ENCODE assay signal across 20 cellular contexts in the genomic region with DNA sequence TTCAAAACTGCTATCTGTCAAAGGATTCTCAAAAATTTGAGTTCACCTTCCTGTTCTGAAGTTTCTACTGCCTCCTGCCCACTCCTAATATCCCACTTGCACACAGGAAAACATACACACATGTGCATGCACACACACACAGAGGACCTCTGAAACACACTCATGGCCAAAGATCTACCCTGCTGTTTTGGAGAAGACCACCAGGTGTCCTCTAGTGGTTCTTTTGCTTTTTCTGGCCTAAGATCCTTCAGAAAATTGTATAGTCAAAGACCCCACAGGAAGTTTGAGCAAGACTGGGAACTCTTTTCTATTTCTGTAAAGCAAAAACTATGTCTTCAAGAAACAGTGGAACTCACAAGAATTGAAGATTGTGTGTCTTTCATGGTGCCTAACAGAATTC.
DNase-seq lines count a peak whose midpoint lies in the region; ATAC-seq, FAIRE-seq and TF ChIP-seq lines count a peak whose summit lies in the region.
"Had no signal": no experiment of that assay in that cellular context is flagged by ENCODE, and none has a peak within 500 bp of the region (broad histone marks: within the 10 kb centered on the region; RNA-seq: fewer than 3 reads in every experiment).

No MANE protein-coding gene starts in this region.

- no peak for FAIRE-seq in H1 (lab: Jason Lieb, UNC)
- FAIRE-seq: GM12891 had no signal

- no peak for ATAC-seq in GM21619 (IDR thresholded peaks at IDR 0.05; ENCODE audit: unreplicated experiment)
- ATAC-seq: SK-N-SH treated with all-trans-retinoic acid at 6 μM for 48 hours had no signal

- H3K23me2 ChIP-seq in H9 (ENCODE audit: insufficient read length, low read depth, low read length, poor library complexity, severe bottlenecking) (no peaks in the 10 kb centered on the region), H1 (ENCODE audit: low read depth, low read length) (no peaks in the 10 kb centered on the region)

- TF ChIP-seq POLR2A in H1 (IDR thresholded peaks at IDR 0.05; ENCODE audit: control extremely low read depth in 1 of 2, low read depth in 2 of 2, low read length in 2 of 2) (no peak), esophagus squamous epithelium (IDR thresholded peaks at IDR 0.05) (no peak)

- CTCF ChIA-PET in H1 (lab: Charles Lee; ENCODE audit: partially characterized antibody), result interaction anchor here (0.8 to 3.4 kb wide), 10 partner anchors 11 to 132 kb away, joined by 3 to 13 read pairs (median 4); partner anchors contain the start of gene CDH8

- H2BK120ac ChIP-seq in H9 (ENCODE audit: low read depth, low read length, poor library complexity, severe bottlenecking) (no peak overlapping the region), H1 (replicated peaks; ENCODE audit: low read depth, low read length) (no peak overlapping the region)

- H3K79me1 ChIP-seq in H9 (ENCODE audit: insufficient read depth, low read depth, low read length, poor library complexity, severe bottlenecking) (no peaks in the 10 kb centered on the region), H1 (ENCODE audit: low read depth, low read length) (no peaks in the 10 kb centered on the region)

- H2BK15ac ChIP-seq in H9 (ENCODE audit: low read depth, low read length), result no peak overlapping the region
- H2BK15ac ChIP-seq in H1 (ENCODE audit: low read length), result no peak overlapping the region

- no peak overlapping the region for H3K4me2 ChIP-seq in H9 (ENCODE audit: insufficient read depth, insufficient read length, low read length)
- H3K4me2 ChIP-seq in OCI-LY3 (ENCODE audit: low read length), result no peak overlapping the region
- no peak overlapping the region for H3K4me2 ChIP-seq in H1 (ENCODE audit: insufficient read depth in 1 of 2, low read depth in 2 of 2, low read length in 2 of 2)
- H3K4me2 ChIP-seq in smooth muscle cell, result no peak overlapping the region

- H4K91ac ChIP-seq in H9 (ENCODE audit: insufficient read length, low read depth, low read length) (no peak overlapping the region), H1 (replicated peaks; ENCODE audit: insufficient read length, low read length) (no peak overlapping the region)

- peaks cover 3% of the 10 kb centered on the region in 2 experiments; a peak in 2 of 5 replicates for H3K9me3 Mint-ChIP-seq in H9

- no peak overlapping the region for H3K14ac ChIP-seq in H9 (ENCODE audit: insufficient read depth, low read length)
- H3K14ac ChIP-seq in H1 (ENCODE audit: insufficient read length), result no peak overlapping the region

- POLR2A ChIA-PET in H1 (lab: Charles Lee; ENCODE audit: partially characterized antibody), result no interaction called here

- TF ChIP-seq CTCF in H9 (conservative IDR thresholded peaks at IDR 0.05), result peak; percentile 51
- TF ChIP-seq CTCF in OCI-LY3 (IDR thresholded peaks at IDR 0.05; ENCODE audit: low read depth, low read length), result peak; percentile 34; the same call in 1 of the 2 replicates
- peak in 2 of 3 experiments; percentile 19 to 42; a peak in 2 of 4 replicates for TF ChIP-seq CTCF in H1 (IDR thresholded peaks at IDR 0.05; ENCODE audit: control extremely low read depth in 1 of 3, insufficient read depth in 1 of 3, low read depth in 1 of 3, low read length in 3 of 3)
- peak; percentile 28 for TF ChIP-seq CTCF in retinal pigment epithelial cell (conservative IDR thresholded peaks at IDR 0.05; ENCODE audit: low read depth, low read length)
- no peak for TF ChIP-seq CTCF in esophagus squamous epithelium (IDR thresholded peaks at IDR 0.05)
- TF ChIP-seq CTCF in smooth muscle cell (IDR thresholded peaks at IDR 0.05; ENCODE audit: borderline replicate concordance, insufficient read depth, poor library complexity, severe bottlenecking), result no peak

- no peak overlapping the region for H3K4me3 Mint-ChIP-seq in H9
- H3K4me3 Mint-ChIP-seq: CD4-positive, alpha-beta memory T cell; HFFc6 had no signal

- H2BK5ac ChIP-seq in H9 (ENCODE audit: insufficient read length, low read length) (no peak overlapping the region), H1 (ENCODE audit: low read depth, low read length) (no peak overlapping the region)

- H3K36me3 Mint-ChIP-seq in H9 (ENCODE audit: insufficient read depth in 1 of 3, low read depth in 3 of 3), result peaks cover 0 to 7% (median 7%) of the 10 kb centered on the region in 3 experiments; a peak in 2 of 7 replicates
- H3K36me3 Mint-ChIP-seq: CD4-positive, alpha-beta memory T cell had no signal

- H3K4me3 ChIP-seq in OCI-LY3 (ENCODE audit: low read length) (no peak overlapping the region), H1 (ENCODE audit: extremely low read depth in 1 of 4, insufficient read depth in 2 of 4, low read depth in 3 of 4, low read length in 4 of 4) (no peak overlapping the region), retinal pigment epithelial cell (ENCODE audit: low read length) (no peak overlapping the region), esophagus squamous epithelium (no peak overlapping the region), smooth muscle cell (no peak overlapping the region)
- H3K4me3 ChIP-seq: MG63 had no signal

- intact Hi-C loops in esophagus squamous epithelium (cut with DNase I), result no loop called here

- H3K18ac ChIP-seq in H9 (ENCODE audit: insufficient read length, low read depth, low read length) (no peak overlapping the region), H1 (ENCODE audit: extremely low read depth, low read length) (no peak overlapping the region)

- H3K23ac ChIP-seq in H9 (ENCODE audit: insufficient read length, low read depth, low read length), result no peak overlapping the region
- no peak overlapping the region for H3K23ac ChIP-seq in H1 (ENCODE audit: insufficient read length)

- H3K36me3 ChIP-seq in OCI-LY3 (replicated peaks; ENCODE audit: low read depth, low read length) (no peaks in the 10 kb centered on the region), H1 (ENCODE audit: control insufficient read depth in 2 of 4, insufficient read depth in 4 of 4, low read length in 3 of 4) (no peaks in the 10 kb centered on the region), esophagus squamous epithelium (no peaks in the 10 kb centered on the region), smooth muscle cell (ENCODE audit: low read depth) (no peaks in the 10 kb centered on the region)
- H3K36me3 ChIP-seq: MG63 had no signal

- H3K9ac ChIP-seq in H9 (ENCODE audit: extremely low read depth, insufficient read length, low read length), result no peak overlapping the region
- no peak overlapping the region for H3K9ac ChIP-seq in OCI-LY3 (ENCODE audit: low read length)
- no peak overlapping the region for H3K9ac ChIP-seq in H1 (replicated peaks in 1 of 4; ENCODE audit: extremely low read depth in 1 of 4, low read depth in 3 of 4, low read length in 3 of 4)
- H3K9ac ChIP-seq in smooth muscle cell (ENCODE audit: low read depth), result no peak overlapping the region

- peaks cover 34 to 39% of the 10 kb centered on the region in 2 experiments for H3K4me1 Mint-ChIP-seq in H9
- H3K4me1 Mint-ChIP-seq: CD4-positive, alpha-beta memory T cell had no signal

- peaks cover 1% of the 10 kb centered on the region; the same call in 1 of the 2 replicates for H3K27me3 Mint-ChIP-seq in H9 (ENCODE audit: low read depth)
- H3K27me3 Mint-ChIP-seq: CD4-positive, alpha-beta memory T cell had no signal

- H3K56ac ChIP-seq in H9 (ENCODE audit: insufficient read length, low read depth, low read length) (no peak overlapping the region), H1 (replicated peaks; ENCODE audit: insufficient read length, low read depth, low read length) (no peak overlapping the region)

- DNase-seq in H9, result no peak
- DNase-seq in H1 (ENCODE audit: low read depth in 1 of 2, low spot score in 2 of 2), result no peak
- no peak for DNase-seq in retinal pigment epithelial cell (ENCODE audit: low read depth)
- DNase-seq in esophagus squamous epithelium (lab: John Stamatoyannopoulos, UW), result no peak
- DNase-seq in smooth muscle cell (lab: John Stamatoyannopoulos, UW; ENCODE audit: unreplicated experiment), result no peak
- DNase-seq: Calu3; CD4-positive, alpha-beta memory T cell; DMS53; HFFc6; KG1; MG63; NCI-H1417 treated with DMSO at 0.1 percent for 48 hours; NCI-H2029; NCI-H774; SHP77 treated with DMSO at 0.1 percent for 48 hours; T-helper 1 cell had no signal

- H4K20me1 ChIP-seq in H9 (ENCODE audit: control insufficient read depth, insufficient read depth, insufficient read length) (no peaks in the 10 kb centered on the region), OCI-LY3 (ENCODE audit: insufficient read depth, low read length) (no peaks in the 10 kb centered on the region), H1 (replicated peaks in 1 of 2; ENCODE audit: control insufficient read depth in 1 of 2, insufficient read depth in 2 of 2, low read length in 2 of 2) (no peaks in the 10 kb centered on the region), smooth muscle cell (ENCODE audit: low read depth) (no peaks in the 10 kb centered on the region)

- peak; percentile 16 to 49; a peak in 3 of 4 replicates for TF ChIP-seq RAD21 in H1 (IDR thresholded peaks at IDR 0.05 in 1 of 2, conservative IDR thresholded peaks at IDR 0.05 in 1 of 2; ENCODE audit: low read depth in 2 of 2, low read length in 2 of 2)

- H2BK12ac ChIP-seq in H9 (ENCODE audit: insufficient read length, low read depth, low read length) (no peak overlapping the region), H1 (ENCODE audit: low read depth, low read length) (no peak overlapping the region)

- H3K79me2 ChIP-seq in H9 (ENCODE audit: insufficient read depth, low read length) (no peaks in the 10 kb centered on the region), OCI-LY3 (ENCODE audit: low read length) (no peaks in the 10 kb centered on the region), H1 (ENCODE audit: control insufficient read depth in 1 of 2, insufficient read depth in 2 of 2, low read length in 2 of 2) (no peaks in the 10 kb centered on the region), smooth muscle cell (ENCODE audit: low read depth) (no peaks in the 10 kb centered on the region)

- H3K9me3 ChIP-seq in H9 (ENCODE audit: control insufficient read depth, low read depth, low read length), result no peaks in the 10 kb centered on the region
- no peaks in the 10 kb centered on the region for H3K9me3 ChIP-seq in OCI-LY3 (ENCODE audit: insufficient read depth, low read length)
- 0 out of 4 replicates have a peak, but pooled peaks cover 0 to 6% of the 10 kb centered on the region in 2 experiments for H3K9me3 ChIP-seq in H1 (ENCODE audit: insufficient read depth in 2 of 2, low read depth in 1 of 2, low read length in 1 of 2)
- H3K9me3 ChIP-seq in esophagus squamous epithelium, result no peaks in the 10 kb centered on the region
- H3K9me3 ChIP-seq in smooth muscle cell (replicated peaks; ENCODE audit: low read depth), result no peaks in the 10 kb centered on the region
- H3K9me3 ChIP-seq: MG63 had no signal

- H2BK20ac ChIP-seq in H9 (ENCODE audit: low read depth, low read length, poor library complexity, severe bottlenecking) (no peak overlapping the region), H1 (ENCODE audit: low read length) (no peak overlapping the region)

- H2AFZ ChIP-seq in H9 (ENCODE audit: low read length), result no peak overlapping the region
- peak overlapping the region; percentile 70; the same call in 1 of the 2 replicates for H2AFZ ChIP-seq in OCI-LY3 (ENCODE audit: low read depth, low read length)
- H2AFZ ChIP-seq in H1 (ENCODE audit: low read length), result no peak overlapping the region
- H2AFZ ChIP-seq in smooth muscle cell (ENCODE audit: low read depth), result no peak overlapping the region

- H3K4me1 ChIP-seq in H9 (ENCODE audit: insufficient read depth, low read length) (no peaks in the 10 kb centered on the region; the same call in 1 of the 2 replicates), OCI-LY3 (ENCODE audit: low read length) (no peaks in the 10 kb centered on the region), H1 (replicated peaks in 1 of 4; ENCODE audit: control insufficient read depth in 3 of 4, insufficient read depth in 4 of 4, low read length in 3 of 4) (peaks cover 0 to 3% (median 0%) of the 10 kb centered on the region in 4 experiments; a peak in 1 of 7 replicates), esophagus squamous epithelium (no peaks in the 10 kb centered on the region), smooth muscle cell (ENCODE audit: low read depth) (no peaks in the 10 kb centered on the region)

- no peaks in the 10 kb centered on the region for H3F3A ChIP-seq in smooth muscle cell (ENCODE audit: low read depth)

- H3K4ac ChIP-seq in H9 (ENCODE audit: low read depth, low read length), result no peak overlapping the region
- no peak overlapping the region for H3K4ac ChIP-seq in H1 (replicated peaks; ENCODE audit: insufficient read length, low read depth, low read length)

- no peak overlapping the region for H3T11ph ChIP-seq in H9 (ENCODE audit: low read length)

- TF ChIP-seq EP300 in H1 (IDR thresholded peaks at IDR 0.05; ENCODE audit: borderline replicate concordance in 1 of 2, low read depth in 2 of 2, low read length in 2 of 2), result no peak

- no peak overlapping the region for H4K5ac ChIP-seq in H9 (ENCODE audit: insufficient read length, low read depth, low read length)
- H4K5ac ChIP-seq in H1 (ENCODE audit: insufficient read length, low read depth, low read length), result no peak overlapping the region

- H3K27ac ChIP-seq in H9 (ENCODE audit: insufficient read length, low read depth, low read length) (no peak overlapping the region), OCI-LY3 (ENCODE audit: low read length) (no peak overlapping the region), H1 (ENCODE audit: low read depth, low read length) (no peak overlapping the region), esophagus squamous epithelium (no peak overlapping the region), smooth muscle cell (ENCODE audit: low read depth) (no peak overlapping the region)

- H4K8ac ChIP-seq in H9 (replicated peaks; ENCODE audit: insufficient read length, low read depth, low read length) (no peak overlapping the region), H1 (ENCODE audit: extremely low read depth, insufficient read depth, low read length) (no peak overlapping the region)

- H3K27me3 ChIP-seq in H9 (ENCODE audit: insufficient read depth, low read length) (no peaks in the 10 kb centered on the region), OCI-LY3 (ENCODE audit: low read depth, low read length) (no peaks in the 10 kb centered on the region; the same call in none of the 2 replicates), H1 (replicated peaks in 1 of 4; ENCODE audit: control insufficient read depth in 3 of 4, extremely low read depth in 1 of 4, insufficient read depth in 3 of 4, low read length in 3 of 4) (no peaks in the 10 kb centered on the region), esophagus squamous epithelium (no peaks in the 10 kb centered on the region), smooth muscle cell (ENCODE audit: low read depth) (no peaks in the 10 kb centered on the region)
- H3K27me3 ChIP-seq: MG63 had no signal

- no peak overlapping the region for H3K27ac Mint-ChIP-seq in H9
- H3K27ac Mint-ChIP-seq: CD4-positive, alpha-beta memory T cell; HFFc6 had no signal

- H2AK5ac ChIP-seq in H9 (ENCODE audit: insufficient read length, low read length) (no peak overlapping the region), H1 (ENCODE audit: low read depth, low read length) (no peak overlapping the region)

Comparison
In these comparisons a context has a peak if more than half of its experiments do, and no peak if none do; other contexts are left out.
1. CTCF ChIP-seq: peak in H9 (single experiment), OCI-LY3 (single experiment), H1 (2 of 3) and retinal pigment epithelial cell (single experiment); none in esophagus squamous epithelium (0 of 6) and smooth muscle cell (single experiment).